Comparison of ENCODE assay signal across 8 cellular contexts in the genomic region with DNA sequence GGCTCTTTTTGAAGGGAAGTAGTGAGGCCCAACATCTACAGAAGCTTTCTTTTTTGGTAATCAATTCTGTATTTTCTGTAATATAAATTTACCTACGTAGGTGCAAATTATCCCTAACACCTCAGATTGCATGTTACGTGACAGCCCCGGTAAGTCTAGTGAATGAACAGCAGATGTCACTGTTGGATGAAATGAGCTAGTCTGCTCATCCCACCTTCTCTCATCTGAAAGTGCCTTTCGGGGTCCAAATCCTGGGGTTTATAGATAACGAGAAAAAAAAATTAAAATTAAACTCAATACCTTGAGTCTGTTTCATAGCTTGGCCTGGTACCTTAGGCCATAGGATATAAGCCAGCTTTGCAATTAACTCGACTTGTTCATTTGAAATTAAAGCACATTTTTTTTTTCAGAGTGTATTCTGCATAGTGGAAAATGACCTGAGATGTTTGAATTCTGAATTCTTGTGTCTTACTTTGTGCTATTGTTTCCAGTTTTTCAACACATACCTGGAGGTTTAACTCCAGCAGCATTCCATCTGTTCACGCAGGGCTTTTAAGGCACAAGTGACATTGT.
DNase-seq lines count a peak whose midpoint lies in the region; ATAC-seq and TF ChIP-seq lines count a peak whose summit lies in the region.

No MANE protein-coding gene starts in this region.

- 27 to 39% methylated on average over 7 of the region's 7 CpGs for WGBS in sigmoid colon, 2 donors

- H3K9me3 ChIP-seq in sigmoid colon: no peaks in the 10 kb centered on the region

- no peak for TF ChIP-seq POLR2A in sigmoid colon (IDR thresholded peaks at IDR 0.05)

- no peaks in the 10 kb centered on the region for H3K36me3 ChIP-seq in sigmoid colon

- H3K27ac ChIP-seq in sigmoid colon: no peak overlapping the region

- ATAC-seq in HG02870 (IDR thresholded peaks at IDR 0.05; ENCODE audit: unreplicated experiment): no peak

- intact Hi-C loops in sigmoid colon (cut with DNase I): no loop called here

- no peak for TF ChIP-seq EP300 in sigmoid colon (IDR thresholded peaks at IDR 0.05)

- TF ChIP-seq CTCF in sigmoid colon (IDR thresholded peaks at IDR 0.05): peak in 3 of 4 experiments; percentile 11 to 41 (median 24)

- DNase-seq in NCI-H2107 treated with DMSO at 0.1 percent for 48 hours (lab: John Stamatoyannopoulos, UW; ENCODE audit: unreplicated experiment) (peak; percentile 14), NCI-H2107 (lab: John Stamatoyannopoulos, UW) (no peak), NCI-H2171 treated with DMSO at 0.1 percent for 48 hours (lab: John Stamatoyannopoulos, UW) (peak; percentile 78), cerebellar cortex (ENCODE audit: low spot score) (peak; percentile 28), sigmoid colon (no peak), HK-2 (ENCODE audit: unreplicated experiment) (no peak), NK-92 (lab: John Stamatoyannopoulos, UW; ENCODE audit: unreplicated experiment) (no peak)

- H3K4me1 ChIP-seq in sigmoid colon: no peaks in the 10 kb centered on the region

- H3K4me3 ChIP-seq in sigmoid colon: no peak overlapping the region

- H3K27me3 ChIP-seq in sigmoid colon: no peaks in the 10 kb centered on the region

Comparison
In these comparisons a context has a peak if more than half of its experiments do, and no peak if none do; other contexts are left out.
1. DNase-seq: peak in NCI-H2107 treated with DMSO at 0.1 percent for 48 hours (single experiment), NCI-H2171 treated with DMSO at 0.1 percent for 48 hours (single experiment) and cerebellar cortex (single experiment); none in NCI-H2107 (single experiment), sigmoid colon (single experiment), HK-2 (single experiment) and NK-92 (single experiment).